ENCODE assay signal across 8 cellular contexts in genomic region chr6:163355471-163355991, GRCh38. TPM values are rescaled to one million over a fixed set of nuclear protein-coding genes. Genes with fewer than 3 reads are reported as not detected.
A peak's percentile ranks its signal among the peaks of the same experiment; 100 is the strongest.
DNase-seq lines count a peak whose midpoint lies in the region; ATAC-seq and TF ChIP-seq lines count a peak whose summit lies in the region.

No MANE protein-coding gene starts in this region.

- no peaks in the 10 kb centered on the region for H3K27me3 ChIP-seq in colonic mucosa
- H3K27me3 ChIP-seq in muscle layer of colon (ENCODE audit: control insufficient read depth in 1 of 2, insufficient read depth in 2 of 2, low read length in 2 of 2) = no peaks in the 10 kb centered on the region
- H3K27me3 ChIP-seq in HAP-1 (ENCODE audit: low read depth) = no peaks in the 10 kb centered on the region

- H3K4me1 ChIP-seq in colonic mucosa = no peaks in the 10 kb centered on the region
- H3K4me1 ChIP-seq in muscle layer of colon (ENCODE audit: insufficient read depth, low read length) = peaks cover 4% of the 10 kb centered on the region
- peaks cover 18% of the 10 kb centered on the region for H3K4me1 ChIP-seq in HAP-1

- no peak overlapping the region for H3K4me3 ChIP-seq in colonic mucosa
- no peak overlapping the region for H3K4me3 ChIP-seq in muscle layer of colon (ENCODE audit: low read depth in 1 of 2, low read length in 2 of 2)
- no peak overlapping the region for H3K4me3 ChIP-seq in HAP-1

- in situ Hi-C loops in HAP-1 (cut with MboI; ENCODE audit: low sequenced_read_pairs) = no loop called here

- no peak for TF ChIP-seq CTCF in colonic mucosa (IDR thresholded peaks at IDR 0.05)

- intact Hi-C loops in colonic mucosa (cut with DNase I) = no loop called here

- H3K36me3 ChIP-seq in colonic mucosa (no peaks in the 10 kb centered on the region), muscle layer of colon (ENCODE audit: insufficient read depth, low read length) (no peaks in the 10 kb centered on the region), HAP-1 (replicated peaks) (no peaks in the 10 kb centered on the region)

- H3K27ac ChIP-seq in colonic mucosa (peak overlapping the region; percentile 40), muscle layer of colon (ENCODE audit: low read depth, low read length) (peak overlapping the region; percentile 55)

- H3K9me3 ChIP-seq in colonic mucosa = no peaks in the 10 kb centered on the region
- no peaks in the 10 kb centered on the region for H3K9me3 ChIP-seq in muscle layer of colon (ENCODE audit: low read length)
- no peaks in the 10 kb centered on the region for H3K9me3 ChIP-seq in HAP-1

- no peak overlapping the region for H3K9ac ChIP-seq in colonic mucosa (ENCODE audit: low read depth in 2 of 2, low read length in 2 of 2)
- H3K9ac ChIP-seq in muscle layer of colon (ENCODE audit: low read length) = no peak overlapping the region

- DNase-seq in HS-5 (ENCODE audit: low read depth) = peak; percentile 75
- DNase-seq in colonic mucosa = peak; percentile 34
- no peak for DNase-seq in HPDE6-E6E7 (ENCODE audit: extremely low spot score)
- DNase-seq in NCI-H2081 (lab: John Stamatoyannopoulos, UW) = no peak
- no peak for DNase-seq in HAP-1 (ENCODE audit: low spot score in 2 of 2)
- DNase-seq in NCI-H1417 treated with DMSO at 0.1 percent for 48 hours (lab: John Stamatoyannopoulos, UW) = no peak

- ATAC-seq in GM19043 (IDR thresholded peaks at IDR 0.05; ENCODE audit: low read depth, unreplicated experiment) = peak; percentile 43

RNA-seq across cellular contexts. Expression of gene QKI, which starts 59.0 kb away (rescaled TPM):
- 10 to 100 TPM in 1 of 2 donors, 1 to 10 TPM in 1; 9.1 to 28.0 TPM for total RNA-seq in colonic mucosa

Comparison
In these comparisons a context has a peak if more than half of its experiments do, and no peak if none do; other contexts are left out.
1. DNase-seq: peak in HS-5 (single experiment) and colonic mucosa (single experiment); none in HPDE6-E6E7 (single experiment), NCI-H2081 (0 of 2), HAP-1 (0 of 2) and NCI-H1417 treated with DMSO at 0.1 percent for 48 hours (single experiment).